Comparison of ENCODE assay signal across 8 cellular contexts in the genomic region with DNA sequence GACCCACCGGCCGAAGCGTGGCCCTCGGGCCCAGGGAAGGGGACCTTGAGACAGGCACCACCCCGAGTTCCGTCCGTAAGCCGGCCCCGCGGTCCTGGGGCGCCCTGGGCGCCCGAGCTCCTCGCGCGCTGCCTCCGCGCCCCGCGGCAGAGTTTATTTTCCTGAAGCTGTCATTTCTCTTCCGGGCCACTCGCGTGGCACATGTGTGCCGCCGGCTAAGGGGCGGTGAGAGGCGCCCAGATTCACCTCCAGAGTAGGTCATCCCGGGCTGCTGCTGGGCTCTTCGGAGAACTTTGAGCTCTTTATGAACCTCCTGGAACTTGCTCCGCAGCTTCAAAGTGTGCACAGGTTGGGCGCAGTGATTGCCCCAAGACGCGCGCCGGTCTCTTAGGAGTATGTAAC. TPM values are rescaled to one million over a fixed set of nuclear protein-coding genes. Genes with fewer than 3 reads are reported as not detected.
DNase-seq lines count a peak whose midpoint lies in the region; ATAC-seq and TF ChIP-seq lines count a peak whose summit lies in the region.

No MANE protein-coding gene starts in this region.

- no peaks in the 10 kb centered on the region for H3K27me3 ChIP-seq in gastrocnemius medialis

- no peak for TF ChIP-seq POLR2A in gastrocnemius medialis (IDR thresholded peaks at IDR 0.05)

- peak overlapping the region; percentile 84 to 90 (median 88) for H3K27ac ChIP-seq in gastrocnemius medialis

- in situ Hi-C loops in gastrocnemius medialis (cut with MboI; ENCODE audit: low sequenced_read_pairs in 4 of 4) = loop anchor here in 3 of 4 donors (10.0 to 25.0 kb wide), 3 partner anchors 133 to 808 kb away; a partner anchor contains a TSS

- peak overlapping the region; percentile 83 for H3K4me3 ChIP-seq in LNCaP clone FGC (ENCODE audit: low read depth, low read length)
- H3K4me3 ChIP-seq in gastrocnemius medialis = peak overlapping the region; percentile 61 to 93 (median 84)

- DNase-seq in activated effector memory CD4-positive, alpha-beta T cell treated with anti-CD3 and anti-CD28 coated beads, Interleukin-2, amount 50 U/mL, for 16 hours = peak; percentile 83
- DNase-seq in activated effector memory CD4-positive, alpha-beta T cell treated with Interleukin-2 at 50 U/mL for 16 hours = no peak
- DNase-seq in LNCaP clone FGC (ENCODE audit: low read depth) (no peak), activated T-cell treated with anti-CD3 and anti-CD28 coated beads for 4 hours (peak; percentile 23), foreskin melanocyte (peak; percentile 11), gastrocnemius medialis (no peak), NCI-H2081 treated with DMSO at 0.1 percent for 48 hours (lab: John Stamatoyannopoulos, UW) (no peak), NCI-H2029 treated with DMSO at 0.1 percent for 48 hours (lab: John Stamatoyannopoulos, UW) (no peak)

- ATAC-seq in gastrocnemius medialis = peak; percentile 12 to 27

- peaks cover 22 to 29% of the 10 kb centered on the region in 2 donors for H3K4me1 ChIP-seq in gastrocnemius medialis

- intact Hi-C loops in gastrocnemius medialis (cut with DNase I; ENCODE audit: low total_unique reads) = loop anchor here (1.0 to 5.0 kb wide), 6 partner anchors 36 to 1402 kb away; a partner anchor contains a TSS

- peaks cover 0 to 1% of the 10 kb centered on the region in 2 donors for H3K36me3 ChIP-seq in gastrocnemius medialis

- no peaks in the 10 kb centered on the region for H3K9me3 ChIP-seq in gastrocnemius medialis

- no peak for TF ChIP-seq CTCF in LNCaP clone FGC (IDR thresholded peaks at IDR 0.05; ENCODE audit: control insufficient read depth, extremely low read depth, insufficient read depth)
- TF ChIP-seq CTCF in gastrocnemius medialis (IDR thresholded peaks at IDR 0.05 in 4 of 5, conservative IDR thresholded peaks at IDR 0.05 in 1 of 5) = no peak

RNA-seq across cellular contexts. Expression of a gene that starts 0.5 kb away (rescaled TPM):
- 10 to 100 TPM; 10.9 to 20.5 (median 18.4) TPM for total RNA-seq in gastrocnemius medialis

Comparison
In these comparisons a context has a peak if more than half of its experiments do, and no peak if none do; other contexts are left out.
1. DNase-seq: peak in activated effector memory CD4-positive, alpha-beta T cell treated with anti-CD3 and anti-CD28 coated beads, Interleukin-2, amount 50 U/mL, for 16 hours (single experiment), activated T-cell treated with anti-CD3 and anti-CD28 coated beads for 4 hours (single experiment) and foreskin melanocyte (single experiment); none in activated effector memory CD4-positive, alpha-beta T cell treated with Interleukin-2 at 50 U/mL for 16 hours (single experiment), LNCaP clone FGC (single experiment), gastrocnemius medialis (0 of 2), NCI-H2081 treated with DMSO at 0.1 percent for 48 hours (single experiment) and NCI-H2029 treated with DMSO at 0.1 percent for 48 hours (single experiment).